In the genomic region with DNA sequence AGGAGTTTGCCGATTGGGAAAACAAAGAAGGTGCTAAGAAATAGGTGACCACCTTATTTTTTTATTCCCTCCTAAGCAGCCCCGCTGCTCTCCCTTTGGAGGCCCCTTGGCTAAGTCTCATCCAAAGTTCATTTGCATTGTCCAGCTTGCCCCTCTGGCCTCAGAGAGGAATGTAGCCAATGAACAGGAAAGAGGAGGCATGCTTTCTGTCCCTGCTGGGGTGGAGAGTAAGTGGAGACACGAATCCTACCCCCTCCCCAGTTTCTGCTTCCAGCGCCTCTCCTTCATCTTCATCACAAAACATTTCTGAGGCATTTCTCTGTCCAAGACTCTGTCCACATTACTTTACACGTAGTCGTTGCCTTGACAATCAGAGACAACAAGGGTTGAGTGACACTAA, we compare ENCODE assay signal across 3 cellular contexts.
TF ChIP-seq lines count a peak whose summit lies in the region.

No MANE protein-coding gene starts in this region.

TF ChIP-seq in SK-N-SH, 30 proteins besides CTCF, POLR2A, EP300 and RAD21:
- TF ChIP-seq, protein P1, sequence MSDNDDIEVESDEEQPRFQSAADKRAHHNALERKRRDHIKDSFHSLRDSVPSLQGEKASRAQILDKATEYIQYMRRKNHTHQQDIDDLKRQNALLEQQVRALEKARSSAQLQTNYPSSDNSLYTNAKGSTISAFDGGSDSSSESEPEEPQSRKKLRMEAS (IDR thresholded peaks at IDR 0.05; ENCODE audit: low read depth), result no peak
- no peak for TF ChIP-seq TEAD4 (IDR thresholded peaks at IDR 0.05; ENCODE audit: borderline replicate concordance, insufficient read depth)

TF ChIP-seq in SK-N-SH treated with all-trans-retinoic acid at 6 μM for 48 hours, 23 proteins besides CTCF, POLR2A, EP300 and RAD21:
- TF ChIP-seq ZFP3 (CRISPR knock-in tag; IDR thresholded peaks at IDR 0.05) (no peak), TOX (CRISPR knock-in tag; IDR thresholded peaks at IDR 0.05; ENCODE audit: borderline replicate concordance) (no peak), OSR1 (CRISPR knock-in tag; IDR thresholded peaks at IDR 0.05) (no peak), ZFP30 (CRISPR knock-in tag; IDR thresholded peaks at IDR 0.05) (no peak), ESRRG (CRISPR knock-in tag; IDR thresholded peaks at IDR 0.05) (no peak), ISL1 (CRISPR knock-in tag; IDR thresholded peaks at IDR 0.05) (no peak), ZNF8 (CRISPR knock-in tag; IDR thresholded peaks at IDR 0.05) (no peak), ZC3H10 (CRISPR knock-in tag; IDR thresholded peaks at IDR 0.05) (no peak), BACH2 (CRISPR knock-in tag; IDR thresholded peaks at IDR 0.05; ENCODE audit: borderline replicate concordance) (no peak), SNAI2 (CRISPR knock-in tag; IDR thresholded peaks at IDR 0.05) (no peak)
- TF ChIP-seq, protein P2, sequence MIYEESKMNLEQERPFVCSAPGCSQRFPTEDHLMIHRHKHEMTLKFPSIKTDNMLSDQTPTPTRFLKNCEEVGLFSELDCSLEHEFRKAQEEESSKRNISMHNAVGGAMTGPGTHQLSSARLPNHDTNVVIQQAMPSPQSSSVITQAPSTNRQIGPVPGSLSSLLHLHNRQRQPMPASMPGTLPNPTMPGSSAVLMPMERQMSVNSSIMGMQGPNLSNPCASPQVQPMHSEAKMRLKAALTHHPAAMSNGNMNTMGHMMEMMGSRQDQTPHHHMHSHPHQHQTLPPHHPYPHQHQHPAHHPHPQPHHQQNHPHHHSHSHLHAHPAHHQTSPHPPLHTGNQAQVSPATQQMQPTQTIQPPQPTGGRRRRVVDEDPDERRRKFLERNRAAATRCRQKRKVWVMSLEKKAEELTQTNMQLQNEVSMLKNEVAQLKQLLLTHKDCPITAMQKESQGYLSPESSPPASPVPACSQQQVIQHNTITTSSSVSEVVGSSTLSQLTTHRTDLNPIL (CRISPR knock-in tag; IDR thresholded peaks at IDR 0.05; ENCODE audit: low read depth), result no peak
- TF ChIP-seq, protein P3, sequence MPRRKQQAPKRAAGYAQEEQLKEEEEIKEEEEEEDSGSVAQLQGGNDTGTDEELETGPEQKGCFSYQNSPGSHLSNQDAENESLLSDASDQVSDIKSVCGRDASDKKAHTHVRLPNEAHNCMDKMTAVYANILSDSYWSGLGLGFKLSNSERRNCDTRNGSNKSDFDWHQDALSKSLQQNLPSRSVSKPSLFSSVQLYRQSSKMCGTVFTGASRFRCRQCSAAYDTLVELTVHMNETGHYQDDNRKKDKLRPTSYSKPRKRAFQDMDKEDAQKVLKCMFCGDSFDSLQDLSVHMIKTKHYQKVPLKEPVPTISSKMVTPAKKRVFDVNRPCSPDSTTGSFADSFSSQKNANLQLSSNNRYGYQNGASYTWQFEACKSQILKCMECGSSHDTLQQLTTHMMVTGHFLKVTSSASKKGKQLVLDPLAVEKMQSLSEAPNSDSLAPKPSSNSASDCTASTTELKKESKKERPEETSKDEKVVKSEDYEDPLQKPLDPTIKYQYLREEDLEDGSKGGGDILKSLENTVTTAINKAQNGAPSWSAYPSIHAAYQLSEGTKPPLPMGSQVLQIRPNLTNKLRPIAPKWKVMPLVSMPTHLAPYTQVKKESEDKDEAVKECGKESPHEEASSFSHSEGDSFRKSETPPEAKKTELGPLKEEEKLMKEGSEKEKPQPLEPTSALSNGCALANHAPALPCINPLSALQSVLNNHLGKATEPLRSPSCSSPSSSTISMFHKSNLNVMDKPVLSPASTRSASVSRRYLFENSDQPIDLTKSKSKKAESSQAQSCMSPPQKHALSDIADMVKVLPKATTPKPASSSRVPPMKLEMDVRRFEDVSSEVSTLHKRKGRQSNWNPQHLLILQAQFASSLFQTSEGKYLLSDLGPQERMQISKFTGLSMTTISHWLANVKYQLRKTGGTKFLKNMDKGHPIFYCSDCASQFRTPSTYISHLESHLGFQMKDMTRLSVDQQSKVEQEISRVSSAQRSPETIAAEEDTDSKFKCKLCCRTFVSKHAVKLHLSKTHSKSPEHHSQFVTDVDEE (CRISPR knock-in tag; IDR thresholded peaks at IDR 0.05), result no peak
- TF ChIP-seq, protein P4, sequence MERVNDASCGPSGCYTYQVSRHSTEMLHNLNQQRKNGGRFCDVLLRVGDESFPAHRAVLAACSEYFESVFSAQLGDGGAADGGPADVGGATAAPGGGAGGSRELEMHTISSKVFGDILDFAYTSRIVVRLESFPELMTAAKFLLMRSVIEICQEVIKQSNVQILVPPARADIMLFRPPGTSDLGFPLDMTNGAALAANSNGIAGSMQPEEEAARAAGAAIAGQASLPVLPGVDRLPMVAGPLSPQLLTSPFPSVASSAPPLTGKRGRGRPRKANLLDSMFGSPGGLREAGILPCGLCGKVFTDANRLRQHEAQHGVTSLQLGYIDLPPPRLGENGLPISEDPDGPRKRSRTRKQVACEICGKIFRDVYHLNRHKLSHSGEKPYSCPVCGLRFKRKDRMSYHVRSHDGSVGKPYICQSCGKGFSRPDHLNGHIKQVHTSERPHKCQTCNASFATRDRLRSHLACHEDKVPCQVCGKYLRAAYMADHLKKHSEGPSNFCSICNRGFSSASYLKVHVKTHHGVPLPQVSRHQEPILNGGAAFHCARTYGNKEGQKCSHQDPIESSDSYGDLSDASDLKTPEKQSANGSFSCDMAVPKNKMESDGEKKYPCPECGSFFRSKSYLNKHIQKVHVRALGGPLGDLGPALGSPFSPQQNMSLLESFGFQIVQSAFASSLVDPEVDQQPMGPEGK (CRISPR knock-in tag; IDR thresholded peaks at IDR 0.05; ENCODE audit: borderline replicate concordance), result no peak

TF ChIP-seq in K562, 482 proteins besides CTCF, POLR2A, EP300 and RAD21:
- TF ChIP-seq, protein P5, sequence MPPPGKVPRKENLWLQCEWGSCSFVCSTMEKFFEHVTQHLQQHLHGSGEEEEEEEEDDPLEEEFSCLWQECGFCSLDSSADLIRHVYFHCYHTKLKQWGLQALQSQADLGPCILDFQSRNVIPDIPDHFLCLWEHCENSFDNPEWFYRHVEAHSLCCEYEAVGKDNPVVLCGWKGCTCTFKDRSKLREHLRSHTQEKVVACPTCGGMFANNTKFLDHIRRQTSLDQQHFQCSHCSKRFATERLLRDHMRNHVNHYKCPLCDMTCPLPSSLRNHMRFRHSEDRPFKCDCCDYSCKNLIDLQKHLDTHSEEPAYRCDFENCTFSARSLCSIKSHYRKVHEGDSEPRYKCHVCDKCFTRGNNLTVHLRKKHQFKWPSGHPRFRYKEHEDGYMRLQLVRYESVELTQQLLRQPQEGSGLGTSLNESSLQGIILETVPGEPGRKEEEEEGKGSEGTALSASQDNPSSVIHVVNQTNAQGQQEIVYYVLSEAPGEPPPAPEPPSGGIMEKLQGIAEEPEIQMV (tag; conservative IDR thresholded peaks at IDR 0.05; ENCODE audit: low read depth), result no peak
- TF ChIP-seq, protein P6, sequence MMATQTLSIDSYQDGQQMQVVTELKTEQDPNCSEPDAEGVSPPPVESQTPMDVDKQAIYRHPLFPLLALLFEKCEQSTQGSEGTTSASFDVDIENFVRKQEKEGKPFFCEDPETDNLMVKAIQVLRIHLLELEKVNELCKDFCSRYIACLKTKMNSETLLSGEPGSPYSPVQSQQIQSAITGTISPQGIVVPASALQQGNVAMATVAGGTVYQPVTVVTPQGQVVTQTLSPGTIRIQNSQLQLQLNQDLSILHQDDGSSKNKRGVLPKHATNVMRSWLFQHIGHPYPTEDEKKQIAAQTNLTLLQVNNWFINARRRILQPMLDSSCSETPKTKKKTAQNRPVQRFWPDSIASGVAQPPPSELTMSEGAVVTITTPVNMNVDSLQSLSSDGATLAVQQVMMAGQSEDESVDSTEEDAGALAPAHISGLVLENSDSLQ (IDR thresholded peaks at IDR 0.05), result 0 out of 2 replicates have a peak, but pooled peaks have one; percentile 8
- TF ChIP-seq NR3C1 (CRISPR knock-in tag; IDR thresholded peaks at IDR 0.05) (no peak), ZNF707 (CRISPR knock-in tag; conservative IDR thresholded peaks at IDR 0.05) (no peak), RFX1 (IDR thresholded peaks at IDR 0.05) (peak; percentile 24; the same call in 1 of the 2 replicates), ERF (CRISPR knock-in tag; IDR thresholded peaks at IDR 0.05) (no peak), ZNF764 (CRISPR knock-in tag; IDR thresholded peaks at IDR 0.05; ENCODE audit: low read depth) (no peak), FOSL1 (tag; conservative IDR thresholded peaks at IDR 0.05) (no peak), ZNF76 (CRISPR knock-in tag; IDR thresholded peaks at IDR 0.05; ENCODE audit: borderline replicate concordance) (no peak), TAF15 (IDR thresholded peaks at IDR 0.05; ENCODE audit: low read depth, low read length) (no peak), HLTF (IDR thresholded peaks at IDR 0.05) (no peak)
- TF ChIP-seq, protein P7, sequence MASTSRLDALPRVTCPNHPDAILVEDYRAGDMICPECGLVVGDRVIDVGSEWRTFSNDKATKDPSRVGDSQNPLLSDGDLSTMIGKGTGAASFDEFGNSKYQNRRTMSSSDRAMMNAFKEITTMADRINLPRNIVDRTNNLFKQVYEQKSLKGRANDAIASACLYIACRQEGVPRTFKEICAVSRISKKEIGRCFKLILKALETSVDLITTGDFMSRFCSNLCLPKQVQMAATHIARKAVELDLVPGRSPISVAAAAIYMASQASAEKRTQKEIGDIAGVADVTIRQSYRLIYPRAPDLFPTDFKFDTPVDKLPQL (IDR thresholded peaks at IDR 0.05; ENCODE audit: extremely low read depth, insufficient read length), result no peak
- TF ChIP-seq, protein P8, sequence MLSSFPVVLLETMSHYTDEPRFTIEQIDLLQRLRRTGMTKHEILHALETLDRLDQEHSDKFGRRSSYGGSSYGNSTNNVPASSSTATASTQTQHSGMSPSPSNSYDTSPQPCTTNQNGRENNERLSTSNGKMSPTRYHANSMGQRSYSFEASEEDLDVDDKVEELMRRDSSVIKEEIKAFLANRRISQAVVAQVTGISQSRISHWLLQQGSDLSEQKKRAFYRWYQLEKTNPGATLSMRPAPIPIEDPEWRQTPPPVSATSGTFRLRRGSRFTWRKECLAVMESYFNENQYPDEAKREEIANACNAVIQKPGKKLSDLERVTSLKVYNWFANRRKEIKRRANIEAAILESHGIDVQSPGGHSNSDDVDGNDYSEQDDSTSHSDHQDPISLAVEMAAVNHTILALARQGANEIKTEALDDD (IDR thresholded peaks at IDR 0.05), result no peak
- TF ChIP-seq, protein P9, sequence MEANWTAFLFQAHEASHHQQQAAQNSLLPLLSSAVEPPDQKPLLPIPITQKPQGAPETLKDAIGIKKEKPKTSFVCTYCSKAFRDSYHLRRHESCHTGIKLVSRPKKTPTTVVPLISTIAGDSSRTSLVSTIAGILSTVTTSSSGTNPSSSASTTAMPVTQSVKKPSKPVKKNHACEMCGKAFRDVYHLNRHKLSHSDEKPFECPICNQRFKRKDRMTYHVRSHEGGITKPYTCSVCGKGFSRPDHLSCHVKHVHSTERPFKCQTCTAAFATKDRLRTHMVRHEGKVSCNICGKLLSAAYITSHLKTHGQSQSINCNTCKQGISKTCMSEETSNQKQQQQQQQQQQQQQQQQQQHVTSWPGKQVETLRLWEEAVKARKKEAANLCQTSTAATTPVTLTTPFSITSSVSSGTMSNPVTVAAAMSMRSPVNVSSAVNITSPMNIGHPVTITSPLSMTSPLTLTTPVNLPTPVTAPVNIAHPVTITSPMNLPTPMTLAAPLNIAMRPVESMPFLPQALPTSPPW (CRISPR knock-in tag; IDR thresholded peaks at IDR 0.05), result no peak
TF ChIP-seq in K562: peak in this region for 2.
